In genomic region chr20:31475032-31475431, GRCh38 we compare ENCODE assay signal across 13 cellular contexts. TPM values are rescaled to one million over a fixed set of nuclear protein-coding genes. Genes with fewer than 3 reads are reported as not detected.
DNase-seq lines count a peak whose midpoint lies in the region; ATAC-seq and TF ChIP-seq lines count a peak whose summit lies in the region.
"Had no signal": no experiment of that assay in that cellular context is flagged by ENCODE, and none has a peak within 500 bp of the region (broad histone marks: within the 10 kb centered on the region; RNA-seq: fewer than 3 reads in every experiment).

TSS of gene DEFB124 (minus strand) at chr20:31475127. CDS start at chr20:31473013, 2,114 bp downstream.
TSS of gene REM1 (plus strand) at chr20:31475288. CDS start at chr20:31476446, 1,158 bp downstream.

- no peak for TF ChIP-seq POLR2A in testis (IDR thresholded peaks at IDR 0.05)

- peak; percentile 19 for DNase-seq in NCI-H69 (lab: John Stamatoyannopoulos, UW)
- DNase-seq in lower lobe of right lung = peak; percentile 50
- DNase-seq in testis = peak; percentile 28
- no peak for DNase-seq in NCI-H526 treated with DMSO at 0.1 percent for 48 hours (lab: John Stamatoyannopoulos, UW)
- DNase-seq in activated CD8-positive, alpha-beta memory T cell treated with anti-CD3 and anti-CD28 coated beads, Interleukin-2, amount 50 U/mL, for 48 hours = no peak
- DNase-seq in HuH-7 (ENCODE audit: low spot score) = no peak
- DNase-seq in NCI-H345 (lab: John Stamatoyannopoulos, UW) = no peak
- DNase-seq: activated naive CD4-positive, alpha-beta T cell treated with Interleukin-2 at 50 U/mL for 16 hours; EL; stimulated activated CD4-positive, alpha-beta T cell treated with anti-CD3 and anti-CD28 coated beads, Interleukin-2, amount 100 ng/mL, for 48 hours had no signal

- H3K4me1 ChIP-seq in duodenal mucosa (ENCODE audit: control insufficient read depth in 1 of 2, insufficient read depth in 2 of 2, low read length in 2 of 2) = no peaks in the 10 kb centered on the region
- H3K4me1 ChIP-seq in lower lobe of right lung = peaks cover 12% of the 10 kb centered on the region
- peaks cover 25% of the 10 kb centered on the region for H3K4me1 ChIP-seq in testis

- H3K27me3 ChIP-seq in duodenal mucosa (ENCODE audit: control insufficient read depth in 1 of 2, insufficient read depth in 2 of 2, low read length in 2 of 2) (peaks cover 7 to 25% of the 10 kb centered on the region in 2 donors), lower lobe of right lung (ENCODE audit: low read depth) (peaks cover 24% of the 10 kb centered on the region), testis (no peaks in the 10 kb centered on the region)

- H3K4me3 ChIP-seq in duodenal mucosa (ENCODE audit: low read depth in 1 of 2, low read length in 2 of 2) (peak within 1 kb of the TSS; percentile 40 to 43), lower lobe of right lung (peak within 1 kb of the TSS; percentile 51), testis (peak within 1 kb of the TSS; percentile 56 to 68)

- peak; percentile 65 to 78 for ATAC-seq in lower lobe of right lung

- H3K9ac ChIP-seq in duodenal mucosa (ENCODE audit: low read depth in 1 of 2, low read length in 2 of 2) = peak within 1 kb of the TSS in 1 of 2 donors; percentile 25

- H3K36me3 ChIP-seq in duodenal mucosa (ENCODE audit: control insufficient read depth in 1 of 2, insufficient read depth in 2 of 2, low read length in 2 of 2) = no peaks in the 10 kb centered on the region
- H3K36me3 ChIP-seq in lower lobe of right lung = no peaks in the 10 kb centered on the region
- no peaks in the 10 kb centered on the region for H3K36me3 ChIP-seq in testis (ENCODE audit: low read depth, missing control alignments)

- TF ChIP-seq CTCF in lower lobe of right lung (IDR thresholded peaks at IDR 0.05) = no peak
- no peak for TF ChIP-seq CTCF in testis (IDR thresholded peaks at IDR 0.05)

- no peaks in the 10 kb centered on the region for H3K9me3 ChIP-seq in duodenal mucosa (ENCODE audit: control insufficient read depth in 1 of 2, low read length in 2 of 2)
- H3K9me3 ChIP-seq in lower lobe of right lung = no peaks in the 10 kb centered on the region
- no peaks in the 10 kb centered on the region for H3K9me3 ChIP-seq in testis

- intact Hi-C loops in lower lobe of right lung (cut with DNase I) (no loop called here), testis (cut with DNase I; ENCODE audit: low total_unique reads) (no loop called here)

- no peak within 1 kb of the TSS for H3K27ac ChIP-seq in duodenal mucosa (ENCODE audit: low read depth, low read length)
- H3K27ac ChIP-seq in lower lobe of right lung = peak within 1 kb of the TSS; percentile 47
- peak within 1 kb of the TSS; percentile 82 to 88 for H3K27ac ChIP-seq in testis

- WGBS in testis, 2 donors = 4% methylated on average over 16 of the region's 27 CpGs; no CpG with 5 or more reads in 1 of the 2 donors

RNA-seq across cellular contexts. Expression of gene DEFB124, which starts in this region (rescaled TPM):
- not detected for total RNA-seq in lower lobe of right lung
- total RNA-seq in testis = not detected
- 8.2 TPM for polyA plus RNA-seq in testis (ENCODE audit: insufficient read depth, low read depth, low replicate concordance)
- total RNA-seq: HT-29, mesothelial cell of epicardium had no signal

RNA-seq across cellular contexts. Expression of gene REM1, which starts in this region (rescaled TPM):
- total RNA-seq in lower lobe of right lung (2.3 TPM), testis (1 to 10 TPM; 1.9 to 2.6 TPM)
- 3.4 TPM for polyA plus RNA-seq in testis (ENCODE audit: insufficient read depth, low read depth, low replicate concordance)
- total RNA-seq: HT-29, mesothelial cell of epicardium had no signal

Comparison
In these comparisons a context has a peak if more than half of its experiments do, and no peak if none do; other contexts are left out.
1. DNase-seq: peak in NCI-H69 (single experiment), lower lobe of right lung (single experiment) and testis (single experiment); none in NCI-H526 treated with DMSO at 0.1 percent for 48 hours (single experiment), activated CD8-positive, alpha-beta memory T cell treated with anti-CD3 and anti-CD28 coated beads, Interleukin-2, amount 50 U/mL, for 48 hours (single experiment), HuH-7 (single experiment) and NCI-H345 (single experiment).
2. Peak in every context shown above with its lines, with median percentiles within 50 percentile points of each other: H3K4me3 ChIP-seq.